In the genomic region with DNA sequence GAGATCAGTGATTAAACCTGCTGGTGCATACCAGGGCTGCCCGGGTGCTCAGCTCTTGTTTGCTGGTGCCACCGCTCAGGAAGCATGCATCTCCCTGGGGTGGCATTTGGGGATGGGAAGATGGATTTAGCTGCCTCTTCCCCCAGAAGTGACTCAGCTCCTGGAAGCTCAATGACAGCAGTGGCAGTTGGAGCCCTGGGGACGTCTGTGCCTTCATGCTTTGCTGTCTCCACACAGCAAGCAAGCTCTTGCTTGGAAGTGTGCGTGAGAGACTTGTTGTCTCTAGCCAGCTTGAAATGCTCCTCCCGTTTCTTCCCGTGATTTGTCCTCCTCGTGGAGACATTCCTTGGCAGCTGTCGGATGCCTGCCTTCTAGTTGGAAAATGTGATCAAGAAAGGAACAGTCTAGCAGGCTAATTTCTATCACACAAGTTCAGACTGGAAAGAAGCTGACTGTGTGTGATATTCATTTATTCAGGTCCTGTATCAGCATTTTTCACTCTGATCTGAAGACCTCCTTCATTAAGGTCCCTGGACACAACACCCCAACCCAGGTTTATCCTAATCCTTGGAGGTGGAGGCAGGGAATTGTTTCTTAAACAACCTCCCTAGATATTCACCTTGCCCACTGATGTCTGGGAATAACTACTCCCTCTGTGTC, we compare ENCODE assay signal across 12 cellular contexts.
DNase-seq lines count a peak whose midpoint lies in the region; ATAC-seq and TF ChIP-seq lines count a peak whose summit lies in the region.
"Had no signal": no experiment of that assay in that cellular context is flagged by ENCODE, and none has a peak within 500 bp of the region (broad histone marks: within the 10 kb centered on the region; RNA-seq: fewer than 3 reads in every experiment).

No MANE protein-coding gene starts in this region.

- peaks cover 21% of the 10 kb centered on the region for H3K4me1 ChIP-seq in adipocyte (ENCODE audit: control insufficient read depth, insufficient read depth, low read length)

- H3K36me3 ChIP-seq in adipocyte (ENCODE audit: control insufficient read depth, insufficient read depth, low read length, severe bottlenecking), result no peaks in the 10 kb centered on the region

- CTCF ChIA-PET in activated CD8-positive, alpha-beta T cell treated with anti-CD3 and anti-CD28 coated beads, Interleukin-2, amount 10 ng/mL, durations not matched to agents 7 days and 5 days (lab: Charles Lee), result interaction anchor here (0.6 to 1.1 kb wide), 2 partner anchors 17 to 107 kb away, joined by 3 read pairs; no protein-coding TSS in a partner anchor
- CTCF ChIA-PET in T-cell (lab: Charles Lee), result no interaction called here

- H3K9me3 ChIP-seq in adipocyte (ENCODE audit: control insufficient read depth, low read length), result no peaks in the 10 kb centered on the region

- intact Hi-C loops in CD14-positive monocyte (cut with micrococcal nuclease), result no loop called here

- H3K4me1 Mint-ChIP-seq in CD14-positive monocyte (peaks cover 14% of the 10 kb centered on the region), T-cell (peaks cover 7 to 26% (median 16%) of the 10 kb centered on the region in 3 donors)
- H3K4me1 Mint-ChIP-seq in activated CD8-positive, alpha-beta T cell treated with anti-CD3 and anti-CD28 coated beads, Interleukin-2, amount 10 ng/mL, durations not matched to agents 7 days and 5 days (ENCODE audit: low read depth), result peaks cover 32% of the 10 kb centered on the region

- no peaks in the 10 kb centered on the region for H3K27me3 ChIP-seq in adipocyte (replicated peaks; ENCODE audit: control insufficient read depth, insufficient read depth, low read length)

- POLR2A ChIA-PET in activated CD8-positive, alpha-beta T cell treated with anti-CD3 and anti-CD28 coated beads, Interleukin-2, amount 10 ng/mL, durations not matched to agents 7 days and 5 days (lab: Charles Lee), result no interaction called here
- POLR2A ChIA-PET in T-cell (lab: Charles Lee), result no interaction called here

- peak overlapping the region; percentile 48 for H3K9ac ChIP-seq in adipocyte (ENCODE audit: low read length)

- H3K4me3 Mint-ChIP-seq in CD14-positive monocyte (peak overlapping the region; percentile 47 to 68), T-cell (no peak overlapping the region)
- H3K4me3 Mint-ChIP-seq in activated CD8-positive, alpha-beta T cell treated with anti-CD3 and anti-CD28 coated beads, Interleukin-2, amount 10 ng/mL, durations not matched to agents 7 days and 5 days, result no peak overlapping the region

- no peak for TF ChIP-seq CTCF in CD14-positive monocyte (IDR thresholded peaks at IDR 0.05)
- TF ChIP-seq CTCF in foreskin fibroblast (IDR thresholded peaks at IDR 0.05; ENCODE audit: low read depth, low read length), result no peak

- no peak for ATAC-seq in HG02852 (IDR thresholded peaks at IDR 0.05; ENCODE audit: unreplicated experiment)
- no peak for ATAC-seq in activated CD8-positive, alpha-beta T cell treated with anti-CD3 and anti-CD28 coated beads, Interleukin-2, amount 10 ng/mL, durations not matched to agents 7 days and 5 days
- no peak for ATAC-seq in T-cell (replicated peaks in 1 of 4)

- H3K27ac Mint-ChIP-seq in CD14-positive monocyte (peak overlapping the region in 2 of 7 donors; percentile 10 to 86), T-cell (no peak overlapping the region)
- no peak overlapping the region for H3K27ac Mint-ChIP-seq in activated CD8-positive, alpha-beta T cell treated with anti-CD3 and anti-CD28 coated beads, Interleukin-2, amount 10 ng/mL, durations not matched to agents 7 days and 5 days

- peaks cover 6 to 19% (median 10%) of the 10 kb centered on the region in 3 donors for H3K27me3 Mint-ChIP-seq in CD14-positive monocyte (ENCODE audit: low read depth in 3 of 3)
- peaks cover 7% of the 10 kb centered on the region for H3K27me3 Mint-ChIP-seq in activated CD8-positive, alpha-beta T cell treated with anti-CD3 and anti-CD28 coated beads, Interleukin-2, amount 10 ng/mL, durations not matched to agents 7 days and 5 days (ENCODE audit: low read depth)
- H3K27me3 Mint-ChIP-seq in T-cell, result peaks cover 8 to 12% of the 10 kb centered on the region in 2 donors

- no peak for DNase-seq in CD14-positive monocyte (ENCODE audit: low spot score)
- DNase-seq in adipocyte (ENCODE audit: low read depth), result peak; percentile 90
- DNase-seq in foreskin fibroblast, result peak; percentile 52 to 73
- DNase-seq in retina, result peak; percentile 37
- DNase-seq in activated CD8-positive, alpha-beta T cell treated with anti-CD3 and anti-CD28 coated beads, Interleukin-2, amount 10 ng/mL, durations not matched to agents 7 days and 5 days, result no peak
- no peak for DNase-seq in COR-L47 (lab: John Stamatoyannopoulos, UW)
- DNase-seq in T-cell, result no peak
- DNase-seq: activated CD4-positive, alpha-beta T cell treated with anti-CD3 and anti-CD28 coated beads, Interleukin-2, amount 50 U/mL, for 1 hour; DMS153; NCI-H187; RPMI8226 had no signal

- H3K36me3 Mint-ChIP-seq in CD14-positive monocyte (no peaks in the 10 kb centered on the region), T-cell (no peaks in the 10 kb centered on the region)
- H3K36me3 Mint-ChIP-seq in activated CD8-positive, alpha-beta T cell treated with anti-CD3 and anti-CD28 coated beads, Interleukin-2, amount 10 ng/mL, durations not matched to agents 7 days and 5 days (ENCODE audit: low read depth), result no peaks in the 10 kb centered on the region

- H3K9me3 Mint-ChIP-seq in CD14-positive monocyte (no peaks in the 10 kb centered on the region), T-cell (no peaks in the 10 kb centered on the region)
- H3K9me3 Mint-ChIP-seq in activated CD8-positive, alpha-beta T cell treated with anti-CD3 and anti-CD28 coated beads, Interleukin-2, amount 10 ng/mL, durations not matched to agents 7 days and 5 days (ENCODE audit: insufficient read depth), result no peaks in the 10 kb centered on the region

- peak overlapping the region; percentile 4 for H3K4me3 ChIP-seq in adipocyte (ENCODE audit: low read length)
- H3K4me3 ChIP-seq in foreskin fibroblast (ENCODE audit: low read depth in 1 of 2, low read length in 2 of 2), result no peak overlapping the region

Comparison
In these comparisons a context has a peak if more than half of its experiments do, and no peak if none do; other contexts are left out.
1. DNase-seq: peak in adipocyte (single experiment), foreskin fibroblast (2 of 2) and retina (single experiment); none in CD14-positive monocyte (single experiment), activated CD8-positive, alpha-beta T cell treated with anti-CD3 and anti-CD28 coated beads, Interleukin-2, amount 10 ng/mL, durations not matched to agents 7 days and 5 days (single experiment), COR-L47 (single experiment) and T-cell (0 of 34).
2. H3K4me3 Mint-ChIP-seq: peak in CD14-positive monocyte (2 of 2); none in activated CD8-positive, alpha-beta T cell treated with anti-CD3 and anti-CD28 coated beads, Interleukin-2, amount 10 ng/mL, durations not matched to agents 7 days and 5 days (single experiment) and T-cell (0 of 3).